29 cellular contexts compared by ENCODE assay signal in the genomic region with DNA sequence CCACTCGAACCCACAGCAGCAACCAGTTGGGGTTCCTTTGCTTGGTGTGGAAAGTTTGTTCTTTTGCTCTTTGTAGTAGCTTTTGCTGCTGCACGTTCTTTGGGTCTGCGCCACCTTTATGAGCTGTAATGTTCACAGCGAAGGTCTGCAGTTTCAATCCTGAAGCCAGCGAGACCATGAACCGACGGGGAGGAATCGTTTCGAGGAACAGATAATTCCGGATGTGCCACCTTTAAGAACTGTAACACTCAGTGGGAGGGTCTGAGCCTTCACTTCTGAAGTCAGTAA. TPM values are rescaled to one million over a fixed set of nuclear protein-coding genes. Genes with fewer than 3 reads are reported as not detected.
A peak's percentile ranks its signal among the peaks of the same experiment; 100 is the strongest.
DNase-seq lines count a peak whose midpoint lies in the region; ATAC-seq, FAIRE-seq and TF ChIP-seq lines count a peak whose summit lies in the region.
"Had no signal": no experiment of that assay in that cellular context is flagged by ENCODE, and none has a peak within 500 bp of the region (broad histone marks: within the 10 kb centered on the region; RNA-seq: fewer than 3 reads in every experiment).

No MANE protein-coding gene starts in this region.

- no peaks in the 10 kb centered on the region for H3K4me1 Mint-ChIP-seq in T-helper 2 cell treated with Interferon-gamma antibody and Interleukin-4, amounts not matched to agents 5 μg/mL and 100 μg/mL, for 36 hours (ENCODE audit: low read depth)
- H3K4me1 Mint-ChIP-seq: activated naive CD8-positive, alpha-beta T cell treated with anti-CD3 and anti-CD28 coated beads, Interleukin-2, amount 10 ng/mL, durations not matched to agents 7 days and 5 days; immature natural killer cell had no signal

- WGBS in HepG2 (ENCODE audit: low lambda C conversion rate) = 77% methylated on average over 10 of the region's 10 CpGs
- 90% methylated on average over 10 of the region's 10 CpGs for WGBS in right lobe of liver (ENCODE audit: insufficient coverage, low coverage, low lambda C conversion rate, missing lambda C conversion rate)

- H2AFZ ChIP-seq in HepG2 (ENCODE audit: low read length) = no peak overlapping the region

- no peak overlapping the region for H3K27ac Mint-ChIP-seq in T-helper 2 cell treated with Interferon-gamma antibody and Interleukin-4, amounts not matched to agents 5 μg/mL and 100 μg/mL, for 36 hours
- H3K27ac Mint-ChIP-seq: activated CD8-positive, alpha-beta T cell treated with anti-CD3 and anti-CD28 coated beads for 36 hours; activated naive CD8-positive, alpha-beta T cell treated with anti-CD3 and anti-CD28 coated beads, Interleukin-2, amount 10 ng/mL, durations not matched to agents 7 days and 5 days; immature natural killer cell; T-cell had no signal

- H3K4me3 ChIP-seq in HepG2 (replicated peaks in 1 of 3; ENCODE audit: insufficient read depth in 1 of 3, low read depth in 2 of 3, low read length in 3 of 3) (no peak overlapping the region), right lobe of liver (no peak overlapping the region), muscle layer of duodenum (ENCODE audit: low read depth in 1 of 2, low read length in 2 of 2) (no peak overlapping the region), WERI-Rb-1 (ENCODE audit: low read depth, low read length) (no peak overlapping the region)
- H3K4me3 ChIP-seq: BLaER1 treated with 17β-estradiol and CSF1 and Interleukin-3, amounts not matched to agents 10 nM and 100 nM; body of pancreas; mucosa of descending colon; SJCRH30 had no signal

- H3K27me3 ChIP-seq in HepG2 (ENCODE audit: control insufficient read depth in 1 of 2, insufficient read depth in 2 of 2, low read length in 2 of 2) (peaks cover 2 to 58% of the 10 kb centered on the region in 2 experiments; a peak in 4 of 5 replicates), right lobe of liver (no peaks in the 10 kb centered on the region), muscle layer of duodenum (ENCODE audit: low read depth, low read length) (peaks cover 6% of the 10 kb centered on the region), WERI-Rb-1 (ENCODE audit: insufficient read depth, low read depth, severe bottlenecking) (no peaks in the 10 kb centered on the region)
- H3K27me3 ChIP-seq: SJCRH30 had no signal

- H3K27me3 Mint-ChIP-seq in T-helper 2 cell treated with Interferon-gamma antibody and Interleukin-4, amounts not matched to agents 5 μg/mL and 100 μg/mL, for 36 hours (ENCODE audit: low read depth) = peaks cover 31% of the 10 kb centered on the region

- no peaks in the 10 kb centered on the region for H3K9me3 ChIP-seq in HepG2 (ENCODE audit: low read length)
- H3K9me3 ChIP-seq in right lobe of liver = no peaks in the 10 kb centered on the region
- H3K9me3 ChIP-seq in muscle layer of duodenum (ENCODE audit: control insufficient read depth in 1 of 2, low read length in 2 of 2) = no peaks in the 10 kb centered on the region
- peaks cover 3% of the 10 kb centered on the region for H3K9me3 ChIP-seq in WERI-Rb-1 (ENCODE audit: severe bottlenecking)
- H3K9me3 ChIP-seq: body of pancreas, Caco-2, mucosa of descending colon, SJCRH30 had no signal

- H3K79me2 ChIP-seq in HepG2 (ENCODE audit: insufficient read depth, low read length) = no peaks in the 10 kb centered on the region

- no peaks in the 10 kb centered on the region for H3K9me3 Mint-ChIP-seq in T-helper 2 cell treated with Interferon-gamma antibody and Interleukin-4, amounts not matched to agents 5 μg/mL and 100 μg/mL, for 36 hours
- H3K9me3 Mint-ChIP-seq: activated CD8-positive, alpha-beta T cell treated with anti-CD3 and anti-CD28 coated beads for 36 hours; activated naive CD8-positive, alpha-beta T cell treated with anti-CD3 and anti-CD28 coated beads, Interleukin-2, amount 10 ng/mL, durations not matched to agents 7 days and 5 days; immature natural killer cell; T-cell had no signal

- no peak for DNase-seq in HepG2 (ENCODE audit: low spot score)
- DNase-seq in right lobe of liver = no peak
- DNase-seq in substantia nigra (lab: John Stamatoyannopoulos, UW) = no peak
- DNase-seq in urothelium cell line (ENCODE audit: low spot score) = no peak
- DNase-seq in T-helper 2 cell treated with Interferon-gamma antibody and Interleukin-4, amounts not matched to agents 5 μg/mL and 100 μg/mL, for 36 hours (ENCODE audit: low spot score) = no peak
- no peak for DNase-seq in WERI-Rb-1
- DNase-seq in activated T-cell treated with anti-CD3 and anti-CD28 coated beads, Interleukin-2, amount 50 U/mL, for 1 hour = no peak
- DNase-seq: activated CD4-positive, CD25-positive, alpha-beta regulatory T cell treated with anti-CD3 and anti-CD28 coated beads, Interleukin-2, amount 50 U/mL, for 72 hours; activated CD8-positive, alpha-beta T cell treated with anti-CD3 and anti-CD28 coated beads for 36 hours; activated effector memory CD4-positive, alpha-beta T cell treated with Interleukin-2 at 50 U/mL for 16 hours; activated naive CD8-positive, alpha-beta T cell treated with anti-CD3 and anti-CD28 coated beads, Interleukin-2, amount 10 ng/mL, durations not matched to agents 7 days and 5 days; DMS79 treated with DMSO at 0.1 percent for 48 hours; effector CD8-positive, alpha-beta T cell; erythroblast; foreskin keratinocyte; GOT3; hippocampal formation; immature natural killer cell; mucosa of descending colon; NCI-H1436; NCI-H510A; SJCRH30; T-cell had no signal

- no peaks in the 10 kb centered on the region for H4K20me1 ChIP-seq in HepG2 (ENCODE audit: insufficient read depth, low read length)

- CTCF ChIA-PET in HepG2 (lab: Yijun Ruan, JAX; ENCODE audit: low intra/inter-chr PET ratio, low total read pairs) = no interaction called here

- no peak for TF ChIP-seq EP300 in HepG2 (IDR thresholded peaks at IDR 0.05; ENCODE audit: low read depth in 2 of 2, low read length in 2 of 2)
- TF ChIP-seq EP300 in HepG2 (CRISPR knock-in tag; IDR thresholded peaks at IDR 0.05; ENCODE audit: borderline replicate concordance) = no peak

- no TSS peak for BruUV-seq in HepG2 (replicated peaks; lab: Mats Ljungman, UMichigan)

- no peak for TF ChIP-seq POLR2A in HepG2 (IDR thresholded peaks at IDR 0.05; ENCODE audit: insufficient read depth in 1 of 2, low read depth in 2 of 2, low read length in 2 of 2)
- TF ChIP-seq POLR2A in right lobe of liver (IDR thresholded peaks at IDR 0.05) = no peak

- H3K4me1 ChIP-seq in HepG2 (ENCODE audit: insufficient read depth, low read length) (peaks cover 14% of the 10 kb centered on the region), right lobe of liver (peaks cover 0 to 23% (median 12%) of the 10 kb centered on the region in 4 donors), muscle layer of duodenum (ENCODE audit: control insufficient read depth in 1 of 2, insufficient read depth in 2 of 2, low read length in 2 of 2) (peaks cover 16 to 88% of the 10 kb centered on the region in 2 donors)
- H3K4me1 ChIP-seq: foreskin keratinocyte had no signal

- POLR2A ChIA-PET in HepG2 (lab: Yijun Ruan, JAX) = no interaction called here

- H3K27ac ChIP-seq in HepG2 (ENCODE audit: extremely low read length, insufficient read depth, low read length) (no peak overlapping the region), right lobe of liver (no peak overlapping the region), muscle layer of duodenum (ENCODE audit: low read length) (peak overlapping the region; percentile 67), substantia nigra (ENCODE audit: low read depth, low read length, poor library complexity, severe bottlenecking) (peak overlapping the region; percentile 74), WERI-Rb-1 (no peak overlapping the region)
- H3K27ac ChIP-seq: foreskin keratinocyte, SJCRH30 had no signal

- no peak overlapping the region for H3K4me3 Mint-ChIP-seq in T-helper 2 cell treated with Interferon-gamma antibody and Interleukin-4, amounts not matched to agents 5 μg/mL and 100 μg/mL, for 36 hours
- H3K4me3 Mint-ChIP-seq: activated CD8-positive, alpha-beta T cell treated with anti-CD3 and anti-CD28 coated beads for 36 hours; activated naive CD8-positive, alpha-beta T cell treated with anti-CD3 and anti-CD28 coated beads, Interleukin-2, amount 10 ng/mL, durations not matched to agents 7 days and 5 days; immature natural killer cell; T-cell had no signal

- no peaks in the 10 kb centered on the region for H3K36me3 ChIP-seq in HepG2 (replicated peaks in 1 of 2; ENCODE audit: control insufficient read depth in 1 of 2, insufficient read depth in 2 of 2, low read length in 2 of 2)
- peaks cover 0 to 12% (median 4%) of the 10 kb centered on the region in 4 donors for H3K36me3 ChIP-seq in right lobe of liver
- H3K36me3 ChIP-seq in muscle layer of duodenum (ENCODE audit: control insufficient read depth in 1 of 2, insufficient read depth in 2 of 2, low read length in 2 of 2) = peaks cover 0 to 13% of the 10 kb centered on the region in 2 donors
- H3K36me3 ChIP-seq in WERI-Rb-1 = no peaks in the 10 kb centered on the region
- H3K36me3 ChIP-seq: SJCRH30 had no signal

- in situ Hi-C loops in HepG2 (cut with HindIII; ENCODE audit: extremely low pct_ligation_motif_present, low pct_unique_long_range_greater_than_20kb) = no loop called here

- no peak for ATAC-seq in HepG2
- ATAC-seq in right lobe of liver = no peak
- ATAC-seq: activated CD8-positive, alpha-beta T cell treated with anti-CD3 and anti-CD28 coated beads for 36 hours; foreskin keratinocyte; mucosa of descending colon; T-cell had no signal

- no peak for TF ChIP-seq RAD21 in HepG2 (CRISPR knock-in tag; IDR thresholded peaks at IDR 0.05)

- no peak overlapping the region for H3K9ac ChIP-seq in HepG2 (ENCODE audit: insufficient read depth, low read depth, low read length)

- TF ChIP-seq CTCF in HepG2 (CRISPR knock-in tag; IDR thresholded peaks at IDR 0.05) (no peak), right lobe of liver (IDR thresholded peaks at IDR 0.05) (no peak), WERI-Rb-1 (IDR thresholded peaks at IDR 0.05; ENCODE audit: low read depth, low read length) (no peak)

- FAIRE-seq in HepG2 (lab: Jason Lieb, UNC) (no peak), urothelium cell line (lab: Jason Lieb, UNC) (no peak)
- FAIRE-seq: TTC549 had no signal

- H3K36me3 Mint-ChIP-seq in T-helper 2 cell treated with Interferon-gamma antibody and Interleukin-4, amounts not matched to agents 5 μg/mL and 100 μg/mL, for 36 hours (ENCODE audit: low read depth) = no peaks in the 10 kb centered on the region
- H3K36me3 Mint-ChIP-seq: activated naive CD8-positive, alpha-beta T cell treated with anti-CD3 and anti-CD28 coated beads, Interleukin-2, amount 10 ng/mL, durations not matched to agents 7 days and 5 days; immature natural killer cell; T-cell had no signal

- H3K4me2 ChIP-seq in HepG2 (ENCODE audit: low read depth, low read length) = no peak overlapping the region

- intact Hi-C loops in HepG2 (cut with micrococcal nuclease; ENCODE audit: unreplicated experiment) (no loop called here), right lobe of liver (cut with DNase I) (no loop called here)

RNA-seq across cellular contexts. Expression of gene GPR17, which starts 14.3 kb away (rescaled TPM):
- total RNA-seq in HepG2 (2016; rRNA removed; fragmentation: Illumina TruSeq; extraction: Trizol) (not detected in 2 replicates), right lobe of liver (not detected)
- total RNA-seq in HepG2 (2016; cell fraction: cytosol; rRNA removed; fragmentation: Illumina TruSeq; extraction: Trizol; ENCODE audit: low read depth) = not detected in 2 replicates
- total RNA-seq in HepG2 (2016; cell fraction: insoluble cytoplasmic fraction; rRNA removed; fragmentation: Illumina TruSeq; extraction: Trizol) = not detected in 2 replicates
- not detected in 2 replicates for total RNA-seq in HepG2 (2016; cell fraction: membrane; rRNA removed; fragmentation: Illumina TruSeq; extraction: Trizol)
- not detected in 2 replicates for total RNA-seq in HepG2 (2016; cell fraction: nucleus; rRNA removed; fragmentation: Illumina TruSeq; extraction: Trizol)
- not detected in 2 replicates for polyA plus RNA-seq in HepG2 (2011; rRNA removed)
- polyA plus RNA-seq in HepG2 (2011; cell fraction: cytosol; rRNA removed) = not detected in 2 replicates
- not detected in 2 replicates for polyA plus RNA-seq in HepG2 (2011; cell fraction: nucleus; rRNA removed)
- not detected in 2 replicates for polyA plus RNA-seq in HepG2 (2012)
- polyA plus RNA-seq in HepG2 (2016; cell fraction: cytosol; fragmentation: Illumina TruSeq; extraction: Trizol; ENCODE audit: low read depth) = not detected in 2 replicates
- polyA plus RNA-seq in HepG2 (2016; cell fraction: insoluble cytoplasmic fraction; fragmentation: Illumina TruSeq; extraction: Trizol; ENCODE audit: low read depth) = not detected in 2 replicates
- polyA plus RNA-seq in HepG2 (2016; cell fraction: membrane; fragmentation: Illumina TruSeq; extraction: Trizol; ENCODE audit: low read depth) = not detected in 2 replicates
- not detected in 2 replicates for polyA plus RNA-seq in HepG2 (2016; cell fraction: nucleus; fragmentation: Illumina TruSeq; extraction: Trizol; ENCODE audit: insufficient read depth, low read depth)
- polyA minus RNA-seq in HepG2 (2011; rRNA and poly(A)+ RNA removed; ENCODE audit: low replicate concordance) = 0.08 TPM in 1 of 2 replicates, not detected in the other
- polyA minus RNA-seq in HepG2 (2011; cell fraction: cytosol; rRNA and poly(A)+ RNA removed) = not detected in 2 replicates
- not detected in 2 replicates for polyA minus RNA-seq in HepG2 (2011; cell fraction: nucleus; rRNA and poly(A)+ RNA removed)
- total RNA-seq: activated CD8-positive, alpha-beta T cell treated with anti-CD3 and anti-CD28 coated beads for 36 hours; activated naive CD8-positive, alpha-beta T cell treated with anti-CD3 and anti-CD28 coated beads, Interleukin-2, amount 10 ng/mL, durations not matched to agents 7 days and 5 days; Caco-2; foreskin keratinocyte; SJCRH30; T-cell had no signal
- polyA plus RNA-seq: foreskin keratinocyte, immature natural killer cell, neural cell had no signal

RNA-seq across cellular contexts. Expression of gene LIMS2, which starts 15.1 kb away (rescaled TPM):
- 0.90 and 1.0 TPM in 2 replicates for total RNA-seq in HepG2 (2016; rRNA removed; fragmentation: Illumina TruSeq; extraction: Trizol)
- 1.9 and 3.6 TPM in 2 replicates for total RNA-seq in HepG2 (2016; cell fraction: cytosol; rRNA removed; fragmentation: Illumina TruSeq; extraction: Trizol; ENCODE audit: low read depth)
- total RNA-seq in HepG2 (2016; cell fraction: insoluble cytoplasmic fraction; rRNA removed; fragmentation: Illumina TruSeq; extraction: Trizol) = 0.85 and 1.2 TPM in 2 replicates
- total RNA-seq in HepG2 (2016; cell fraction: membrane; rRNA removed; fragmentation: Illumina TruSeq; extraction: Trizol) = 2.6 and 3.9 TPM in 2 replicates
- total RNA-seq in HepG2 (2016; cell fraction: nucleus; rRNA removed; fragmentation: Illumina TruSeq; extraction: Trizol) = 0.56 and 0.81 TPM in 2 replicates
- 1.9 and 2.0 TPM in 2 replicates for polyA plus RNA-seq in HepG2 (2011; rRNA removed)
- 2.1 and 3.1 TPM in 2 replicates for polyA plus RNA-seq in HepG2 (2011; cell fraction: cytosol; rRNA removed)
- 2.0 and 2.2 TPM in 2 replicates for polyA plus RNA-seq in HepG2 (2011; cell fraction: nucleus; rRNA removed)
- polyA plus RNA-seq in HepG2 (2012) = 2.1 and 3.9 TPM in 2 replicates
- polyA plus RNA-seq in HepG2 (2016; cell fraction: cytosol; fragmentation: Illumina TruSeq; extraction: Trizol; ENCODE audit: low read depth) = 8.9 and 10.7 TPM in 2 replicates
- polyA plus RNA-seq in HepG2 (2016; cell fraction: insoluble cytoplasmic fraction; fragmentation: Illumina TruSeq; extraction: Trizol; ENCODE audit: low read depth) = 2.4 and 3.4 TPM in 2 replicates
- polyA plus RNA-seq in HepG2 (2016; cell fraction: membrane; fragmentation: Illumina TruSeq; extraction: Trizol; ENCODE audit: low read depth) = 8.6 and 9.2 TPM in 2 replicates
- polyA plus RNA-seq in HepG2 (2016; cell fraction: nucleus; fragmentation: Illumina TruSeq; extraction: Trizol; ENCODE audit: insufficient read depth, low read depth) = 1.5 TPM in 2 replicates
- 0.07 and 4.5 TPM in 2 replicates for polyA minus RNA-seq in HepG2 (2011; rRNA and poly(A)+ RNA removed; ENCODE audit: low replicate concordance)
- 1.2 and 1.9 TPM in 2 replicates for polyA minus RNA-seq in HepG2 (2011; cell fraction: cytosol; rRNA and poly(A)+ RNA removed)
- polyA minus RNA-seq in HepG2 (2011; cell fraction: nucleus; rRNA and poly(A)+ RNA removed) = 1.2 and 1.6 TPM in 2 replicates
- 10 to 100 TPM in 5 of 6 experiments, 1 to 10 TPM in 1; 6.6 to 37.7 (median 19.5) TPM for total RNA-seq in right lobe of liver
- polyA plus RNA-seq: neural cell had no signal

RNA-seq across cellular contexts. Expression of gene SFT2D3, which starts 41.1 kb away (rescaled TPM):
- 4.6 and 9.4 TPM in 2 replicates for total RNA-seq in HepG2 (2016; rRNA removed; fragmentation: Illumina TruSeq; extraction: Trizol)
- total RNA-seq in HepG2 (2016; cell fraction: cytosol; rRNA removed; fragmentation: Illumina TruSeq; extraction: Trizol; ENCODE audit: low read depth) = 1.4 and 1.5 TPM in 2 replicates
- 5.2 and 9.2 TPM in 2 replicates for total RNA-seq in HepG2 (2016; cell fraction: insoluble cytoplasmic fraction; rRNA removed; fragmentation: Illumina TruSeq; extraction: Trizol)
- 4.6 and 5.1 TPM in 2 replicates for total RNA-seq in HepG2 (2016; cell fraction: membrane; rRNA removed; fragmentation: Illumina TruSeq; extraction: Trizol)
- total RNA-seq in HepG2 (2016; cell fraction: nucleus; rRNA removed; fragmentation: Illumina TruSeq; extraction: Trizol) = 10.3 and 11.4 TPM in 2 replicates
- 8.3 and 8.7 TPM in 2 replicates for polyA plus RNA-seq in HepG2 (2011; rRNA removed)
- 6.8 and 9.4 TPM in 2 replicates for polyA plus RNA-seq in HepG2 (2011; cell fraction: cytosol; rRNA removed)
- polyA plus RNA-seq in HepG2 (2011; cell fraction: nucleus; rRNA removed) = 3.7 and 4.4 TPM in 2 replicates
- not detected in 2 replicates for polyA plus RNA-seq in HepG2 (2012)
- polyA plus RNA-seq in HepG2 (2016; cell fraction: cytosol; fragmentation: Illumina TruSeq; extraction: Trizol; ENCODE audit: low read depth) = 1.3 and 1.4 TPM in 2 replicates
- 5.4 and 7.0 TPM in 2 replicates for polyA plus RNA-seq in HepG2 (2016; cell fraction: insoluble cytoplasmic fraction; fragmentation: Illumina TruSeq; extraction: Trizol; ENCODE audit: low read depth)
- polyA plus RNA-seq in HepG2 (2016; cell fraction: membrane; fragmentation: Illumina TruSeq; extraction: Trizol; ENCODE audit: low read depth) = 3.0 and 4.0 TPM in 2 replicates
- polyA plus RNA-seq in HepG2 (2016; cell fraction: nucleus; fragmentation: Illumina TruSeq; extraction: Trizol; ENCODE audit: insufficient read depth, low read depth) = 13.6 and 14.0 TPM in 2 replicates
- 2.4 and 7.5 TPM in 2 replicates for polyA minus RNA-seq in HepG2 (2011; rRNA and poly(A)+ RNA removed; ENCODE audit: low replicate concordance)
- polyA minus RNA-seq in HepG2 (2011; cell fraction: cytosol; rRNA and poly(A)+ RNA removed) = 6.5 and 7.2 TPM in 2 replicates
- polyA minus RNA-seq in HepG2 (2011; cell fraction: nucleus; rRNA and poly(A)+ RNA removed) = 16.4 and 17.5 TPM in 2 replicates
- 1 to 10 TPM; 1.6 to 4.7 (median 3.4) TPM for total RNA-seq in right lobe of liver

Comparison
In these comparisons a context has a peak if more than half of its experiments do, and no peak if none do; other contexts are left out.
1. H3K27ac ChIP-seq: peak in muscle layer of duodenum (single experiment) and substantia nigra (single experiment); none in HepG2 (single experiment), right lobe of liver (0 of 3) and WERI-Rb-1 (single experiment).